8 cellular contexts compared by ENCODE assay signal in the genomic region with DNA sequence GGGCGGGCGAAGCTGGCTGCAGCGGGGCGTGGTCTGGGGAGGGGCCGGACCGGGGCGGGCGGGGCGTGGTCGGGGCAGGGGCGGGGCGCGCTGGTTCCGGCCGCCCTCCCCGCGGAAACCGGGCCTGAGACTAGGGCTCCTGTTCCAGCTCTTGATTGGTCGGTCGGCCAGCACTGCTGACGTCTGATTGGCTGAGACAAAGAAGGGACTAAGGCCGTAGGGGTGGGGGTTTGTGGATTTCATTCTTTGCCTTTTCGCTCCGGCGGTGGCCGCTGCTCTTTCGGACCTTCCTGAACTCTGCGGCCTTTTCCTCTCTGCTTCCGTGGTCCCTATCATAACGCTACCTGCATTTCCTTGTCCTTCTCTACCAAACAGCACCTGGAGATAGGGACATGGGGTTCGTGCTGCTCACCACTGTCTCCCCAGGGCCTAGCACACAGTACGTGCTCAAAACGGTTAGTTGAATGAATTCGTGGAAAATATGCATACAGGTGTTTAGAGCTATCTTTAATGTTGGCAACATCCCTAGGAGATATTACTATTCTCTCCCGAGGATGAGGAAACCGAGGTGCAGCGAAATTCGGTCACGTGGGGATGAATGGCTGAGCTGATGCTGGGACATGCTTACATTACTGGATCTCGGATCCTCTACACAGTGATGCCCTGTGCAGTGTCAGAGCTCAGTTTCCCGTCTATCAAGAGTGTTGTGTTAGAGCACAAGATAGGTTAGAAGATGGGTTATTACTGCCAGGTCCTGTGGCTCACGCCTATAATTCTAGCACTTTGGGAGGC.
DNase-seq lines count a peak whose midpoint lies in the region; ATAC-seq, FAIRE-seq and TF ChIP-seq lines count a peak whose summit lies in the region.

No MANE protein-coding gene starts in this region.

- peak overlapping the region in 1 of 2 experiments; percentile 58; a peak in 3 of 4 replicates for H3K4me3 ChIP-seq in DND-41 (ENCODE audit: low read depth in 1 of 2, low read length in 2 of 2)
- no peak overlapping the region for H3K4me3 ChIP-seq in KMS-11 (IDR thresholded peaks at IDR 0.05; ENCODE audit: insufficient read depth, low read depth, low read length)

- peak overlapping the region; percentile 72 for H2AFZ ChIP-seq in DND-41 (ENCODE audit: low read depth, low read length)
- peak overlapping the region; percentile 99 for H2AFZ ChIP-seq in KMS-11 (ENCODE audit: low read depth)

- no peak for FAIRE-seq in RCC 7860 (lab: Jason Lieb, UNC)

- no peaks in the 10 kb centered on the region for H3K36me3 Mint-ChIP-seq in natural killer cell treated with Interleukin-12 subunit alpha and Interleukin-12 subunit beta and Interleukin-15 and Interleukin-18, amount 100 ng/mL, for 72 hours

- H3K4me3 Mint-ChIP-seq in natural killer cell treated with Interleukin-12 subunit alpha and Interleukin-12 subunit beta and Interleukin-15 and Interleukin-18, amount 100 ng/mL, for 72 hours: peak overlapping the region; percentile 90

- TF ChIP-seq CTCF in DND-41 (IDR thresholded peaks at IDR 0.05; ENCODE audit: borderline replicate concordance, extremely low read depth, low read length, poor library complexity, severe bottlenecking): no peak
- TF ChIP-seq CTCF in KMS-11 (conservative IDR thresholded peaks at IDR 0.05; ENCODE audit: low read depth, low read length): no peak

- peak overlapping the region; percentile 76 for H3K4me2 ChIP-seq in DND-41 (ENCODE audit: insufficient read depth, low read length)
- peak overlapping the region; percentile 88 for H3K4me2 ChIP-seq in KMS-11

- H3K36me3 ChIP-seq in DND-41 (ENCODE audit: insufficient read depth, low read length): no peaks in the 10 kb centered on the region
- no peaks in the 10 kb centered on the region for H3K36me3 ChIP-seq in KMS-11 (ENCODE audit: insufficient read depth)

- H3K27me3 Mint-ChIP-seq in natural killer cell treated with Interleukin-12 subunit alpha and Interleukin-12 subunit beta and Interleukin-15 and Interleukin-18, amount 100 ng/mL, for 72 hours: peaks cover 0 to 26% of the 10 kb centered on the region in 2 donors

- H3K79me2 ChIP-seq in DND-41 (ENCODE audit: insufficient read depth, low read length): no peaks in the 10 kb centered on the region
- H3K79me2 ChIP-seq in KMS-11 (ENCODE audit: insufficient read depth, low read depth): no peaks in the 10 kb centered on the region

- no peaks in the 10 kb centered on the region for H3K9me3 ChIP-seq in DND-41 (ENCODE audit: insufficient read depth, low read length, severe bottlenecking)

- H3K4me1 ChIP-seq in DND-41 (ENCODE audit: insufficient read depth, low read length) (peaks cover 15% of the 10 kb centered on the region), KMS-11 (ENCODE audit: low read depth, poor library complexity, severe bottlenecking) (peaks cover 6% of the 10 kb centered on the region)

- peak overlapping the region; percentile 24 for H3K9ac ChIP-seq in DND-41 (ENCODE audit: low read depth, low read length)
- no peak overlapping the region; the same call in 1 of the 2 replicates for H3K9ac ChIP-seq in KMS-11

- peaks cover 10% of the 10 kb centered on the region for H4K20me1 ChIP-seq in DND-41 (ENCODE audit: insufficient read depth, low read length)
- H4K20me1 ChIP-seq in KMS-11 (ENCODE audit: insufficient read depth): no peaks in the 10 kb centered on the region

- peaks cover 6 to 8% of the 10 kb centered on the region in 2 donors for H3K4me1 Mint-ChIP-seq in natural killer cell treated with Interleukin-12 subunit alpha and Interleukin-12 subunit beta and Interleukin-15 and Interleukin-18, amount 100 ng/mL, for 72 hours (ENCODE audit: low read depth in 2 of 2)

- no peak overlapping the region for H3K27ac ChIP-seq in DND-41 (ENCODE audit: low read length)
- no peak overlapping the region for H3K27ac ChIP-seq in KMS-11

- peaks cover 30% of the 10 kb centered on the region for H3K27me3 ChIP-seq in DND-41 (ENCODE audit: insufficient read depth, low read length, poor library complexity)
- peaks cover 43% of the 10 kb centered on the region for H3K27me3 ChIP-seq in KMS-11 (ENCODE audit: insufficient read depth, low read depth)

- DNase-seq in DND-41 (peak; percentile 76), RCC 7860 (ENCODE audit: low spot score) (peak; percentile 71), fibroblast of the conjunctiva (ENCODE audit: low read depth) (peak; percentile 84)
- peak; percentile 73 for DNase-seq in activated T-helper 9 cell treated with anti-CD3 and anti-CD28 coated beads, Interleukin-2, amount 50 U/mL, for 16 hours (ENCODE audit: low read depth)
- DNase-seq in natural killer cell treated with Interleukin-12 subunit alpha and Interleukin-12 subunit beta and Interleukin-15 and Interleukin-18, amount 100 ng/mL, for 72 hours (ENCODE audit: low spot score): peak; percentile 89
- DNase-seq in stimulated activated naive CD4-positive, alpha-beta T cell (lab: John Stamatoyannopoulos, UW): peak; percentile 72 to 82 (median 76)

- ATAC-seq in DND-41 (ENCODE audit: insufficient read depth, low read depth): peak; percentile 92
- peak; percentile 89 for ATAC-seq in GM21737 (IDR thresholded peaks at IDR 0.05; ENCODE audit: unreplicated experiment)
- peak; percentile 99 for ATAC-seq in natural killer cell treated with Interleukin-12 subunit alpha and Interleukin-12 subunit beta and Interleukin-15 and Interleukin-18, amount 100 ng/mL, for 72 hours

- no peaks in the 10 kb centered on the region for H3K9me3 Mint-ChIP-seq in natural killer cell treated with Interleukin-12 subunit alpha and Interleukin-12 subunit beta and Interleukin-15 and Interleukin-18, amount 100 ng/mL, for 72 hours

- H3K27ac Mint-ChIP-seq in natural killer cell treated with Interleukin-12 subunit alpha and Interleukin-12 subunit beta and Interleukin-15 and Interleukin-18, amount 100 ng/mL, for 72 hours: peak overlapping the region; percentile 49 to 81
